22 cellular contexts compared by ENCODE assay signal in genomic region chr2:67169417-67170140, GRCh38.
A peak's percentile ranks its signal among the peaks of the same experiment; 100 is the strongest.
DNase-seq lines count a peak whose midpoint lies in the region; FAIRE-seq and TF ChIP-seq lines count a peak whose summit lies in the region.
"Had no signal": no experiment of that assay in that cellular context is flagged by ENCODE, and none has a peak within 500 bp of the region (broad histone marks: within the 10 kb centered on the region; RNA-seq: fewer than 3 reads in every experiment).

No MANE protein-coding gene starts in this region.

- in situ Hi-C loops in mammary epithelial cell (cut with MboI; ENCODE audit: low sequenced_read_pairs in 2 of 2): no loop called here

- H3K23ac ChIP-seq in mesendoderm (ENCODE audit: low read length): no peak overlapping the region

- H2BK15ac ChIP-seq in mesendoderm (replicated peaks; ENCODE audit: low read depth): no peak overlapping the region

- H2BK120ac ChIP-seq in mesendoderm (ENCODE audit: low read depth, low read length): no peak overlapping the region

- H3K9me3 ChIP-seq in mammary epithelial cell (replicated peaks; ENCODE audit: insufficient read depth, low read length) (peaks cover 3% of the 10 kb centered on the region), BE2C (no peaks in the 10 kb centered on the region)
- H3K9me3 ChIP-seq: esophagus muscularis mucosa, prostate gland, thoracic aorta had no signal

- no peak overlapping the region for H3K4me3 ChIP-seq in mammary epithelial cell (replicated peaks in 1 of 3; ENCODE audit: insufficient read depth in 1 of 3, low read depth in 2 of 3, low read length in 3 of 3)
- no peak overlapping the region for H3K4me3 ChIP-seq in mesendoderm (ENCODE audit: low read length)
- no peak overlapping the region for H3K4me3 ChIP-seq in BE2C (ENCODE audit: low read depth, low read length)
- H3K4me3 ChIP-seq: esophagus muscularis mucosa, prostate gland, thoracic aorta had no signal

- no peak overlapping the region for H4K8ac ChIP-seq in mesendoderm (ENCODE audit: low read depth, low read length)

- DNase-seq in D721Med (ENCODE audit: insufficient read length, low spot score) (no peak), HT1080 (ENCODE audit: low read depth) (peak; percentile 39), mammary epithelial cell (peak; percentile 8), mesendoderm (peak; percentile 54), NCI-H524 (lab: John Stamatoyannopoulos, UW) (no peak), cerebellum (ENCODE audit: low spot score) (no peak), AML-193 (lab: John Stamatoyannopoulos, UW) (no peak), BE2C (no peak)
- DNase-seq: activated CD4-positive, alpha-beta T cell treated with anti-CD3 and anti-CD28 coated beads, Interleukin-2, amount 10 ng/mL, durations not matched to agents 24 days and 14 days; activated CD8-positive, alpha-beta memory T cell treated with anti-CD3 and anti-CD28 coated beads, Interleukin-2, amount 10 ng/mL, durations not matched to agents 7 days and 5 days; DMS79; effector memory CD4-positive, alpha-beta T cell; head of caudate nucleus; small intestine; stimulated activated naive B cell treated with anti-CD40 and anti-IgM and Interleukin-4, amounts not matched to agents 10 μg/mL and 1 μg/mL and 100 μg/mL, for 72 hours; T-helper 17 cell had no signal

- intact Hi-C loops in mammary epithelial cell (cut with micrococcal nuclease): no loop called here

- no peak overlapping the region for H3K9ac ChIP-seq in mammary epithelial cell (ENCODE audit: insufficient read depth, low read length)
- no peak overlapping the region for H3K9ac ChIP-seq in mesendoderm (ENCODE audit: low read length)

- no peak overlapping the region for H2AK5ac ChIP-seq in mesendoderm (ENCODE audit: low read length)

- H3K4me2 ChIP-seq in mammary epithelial cell (ENCODE audit: insufficient read depth, low read depth, low read length): no peak overlapping the region
- no peak overlapping the region for H3K4me2 ChIP-seq in mesendoderm (ENCODE audit: low read length)

- WGBS in mammary epithelial cell (ENCODE audit: low coverage, missing lambda C conversion rate): 71% methylated on average over 6 of the region's 6 CpGs
- no CpG with 5 or more reads among the region's 6 CpGs for WGBS in mesendoderm (ENCODE audit: extremely low coverage, insufficient coverage, low lambda C conversion rate)

- H3K36me3 ChIP-seq in mammary epithelial cell (ENCODE audit: insufficient read depth, low read length): no peaks in the 10 kb centered on the region
- no peaks in the 10 kb centered on the region for H3K36me3 ChIP-seq in mesendoderm (ENCODE audit: control insufficient read depth, insufficient read depth, low read length)
- no peaks in the 10 kb centered on the region for H3K36me3 ChIP-seq in BE2C
- H3K36me3 ChIP-seq: esophagus muscularis mucosa, prostate gland, thoracic aorta had no signal

- TF ChIP-seq CTCF in D721Med (IDR thresholded peaks at IDR 0.05; ENCODE audit: insufficient read depth, missing control alignments): no peak
- TF ChIP-seq CTCF in mammary epithelial cell (conservative IDR thresholded peaks at IDR 0.05 in 1 of 2, IDR thresholded peaks at IDR 0.05 in 1 of 2; ENCODE audit: extremely low read depth in 1 of 2, insufficient read depth in 1 of 2, low read depth in 1 of 2, low read length in 2 of 2): no peak
- TF ChIP-seq CTCF in BE2C (IDR thresholded peaks at IDR 0.05; ENCODE audit: low read depth, low read length): no peak

- dilution Hi-C loops in mammary epithelial cell (cut with HindIII; ENCODE audit: low sequenced_read_pairs): no loop called here

- no peak overlapping the region for H4K5ac ChIP-seq in mesendoderm (ENCODE audit: low read length)

- H3K18ac ChIP-seq in mesendoderm (ENCODE audit: low read length): no peak overlapping the region

- no TSS peak for BruUV-seq in mammary epithelial cell (replicated peaks; lab: Mats Ljungman, UMichigan)

- H3K79me1 ChIP-seq in mesendoderm (ENCODE audit: low read length): no peaks in the 10 kb centered on the region

- no peaks in the 10 kb centered on the region for H4K20me1 ChIP-seq in mammary epithelial cell (ENCODE audit: insufficient read depth, low read length)

- CTCF ChIA-PET in mammary epithelial cell (lab: Charles Lee; ENCODE audit: low non-redundant PET): interaction anchor here (0.6 kb wide), 1 partner anchor 14 kb away, joined by 39 read pairs; no protein-coding TSS in a partner anchor

- H3K56ac ChIP-seq in mesendoderm (ENCODE audit: low read length): no peak overlapping the region

- no peak overlapping the region for H2BK5ac ChIP-seq in mesendoderm (ENCODE audit: low read length)

- H3K4ac ChIP-seq in mesendoderm (ENCODE audit: low read depth, low read length): no peak overlapping the region

- H3K27ac ChIP-seq in mammary epithelial cell (ENCODE audit: insufficient read depth, low read depth, low read length) (no peak overlapping the region), mesendoderm (ENCODE audit: low read depth, low read length) (no peak overlapping the region)
- H3K27ac ChIP-seq: esophagus muscularis mucosa, prostate gland, thoracic aorta had no signal

- no peaks in the 10 kb centered on the region for H3K4me1 ChIP-seq in mammary epithelial cell (ENCODE audit: insufficient read depth, low read length)
- no peaks in the 10 kb centered on the region for H3K4me1 ChIP-seq in mesendoderm (ENCODE audit: control insufficient read depth, low read depth, low read length)
- no peaks in the 10 kb centered on the region for H3K4me1 ChIP-seq in BE2C
- H3K4me1 ChIP-seq: esophagus muscularis mucosa, prostate gland had no signal

- FAIRE-seq in D721Med (lab: Jason Lieb, UNC): peak; percentile 11
- FAIRE-seq: colon, GM19239, RCC 7860, small intestine had no signal

- H3K27me3 ChIP-seq in mammary epithelial cell (ENCODE audit: insufficient read depth, low read length): no peaks in the 10 kb centered on the region
- no peaks in the 10 kb centered on the region for H3K27me3 ChIP-seq in mesendoderm (ENCODE audit: insufficient read depth, low read length, poor library complexity)
- no peaks in the 10 kb centered on the region for H3K27me3 ChIP-seq in BE2C
- H3K27me3 ChIP-seq: esophagus muscularis mucosa had no signal

- H3K79me2 ChIP-seq in mammary epithelial cell (ENCODE audit: insufficient read depth, low read length) (no peaks in the 10 kb centered on the region), mesendoderm (ENCODE audit: control insufficient read depth, insufficient read depth, low read length) (no peaks in the 10 kb centered on the region)

- H2AFZ ChIP-seq in mammary epithelial cell (ENCODE audit: low read depth, low read length): no peak overlapping the region

Comparison
In these comparisons a context has a peak if more than half of its experiments do, and no peak if none do; other contexts are left out.
1. DNase-seq: peak in HT1080 (single experiment), mammary epithelial cell (single experiment) and mesendoderm (single experiment); none in D721Med (single experiment), NCI-H524 (0 of 2), cerebellum (single experiment), AML-193 (0 of 2) and BE2C (single experiment).